1 cellular context compared by ENCODE assay signal in the genomic region with DNA sequence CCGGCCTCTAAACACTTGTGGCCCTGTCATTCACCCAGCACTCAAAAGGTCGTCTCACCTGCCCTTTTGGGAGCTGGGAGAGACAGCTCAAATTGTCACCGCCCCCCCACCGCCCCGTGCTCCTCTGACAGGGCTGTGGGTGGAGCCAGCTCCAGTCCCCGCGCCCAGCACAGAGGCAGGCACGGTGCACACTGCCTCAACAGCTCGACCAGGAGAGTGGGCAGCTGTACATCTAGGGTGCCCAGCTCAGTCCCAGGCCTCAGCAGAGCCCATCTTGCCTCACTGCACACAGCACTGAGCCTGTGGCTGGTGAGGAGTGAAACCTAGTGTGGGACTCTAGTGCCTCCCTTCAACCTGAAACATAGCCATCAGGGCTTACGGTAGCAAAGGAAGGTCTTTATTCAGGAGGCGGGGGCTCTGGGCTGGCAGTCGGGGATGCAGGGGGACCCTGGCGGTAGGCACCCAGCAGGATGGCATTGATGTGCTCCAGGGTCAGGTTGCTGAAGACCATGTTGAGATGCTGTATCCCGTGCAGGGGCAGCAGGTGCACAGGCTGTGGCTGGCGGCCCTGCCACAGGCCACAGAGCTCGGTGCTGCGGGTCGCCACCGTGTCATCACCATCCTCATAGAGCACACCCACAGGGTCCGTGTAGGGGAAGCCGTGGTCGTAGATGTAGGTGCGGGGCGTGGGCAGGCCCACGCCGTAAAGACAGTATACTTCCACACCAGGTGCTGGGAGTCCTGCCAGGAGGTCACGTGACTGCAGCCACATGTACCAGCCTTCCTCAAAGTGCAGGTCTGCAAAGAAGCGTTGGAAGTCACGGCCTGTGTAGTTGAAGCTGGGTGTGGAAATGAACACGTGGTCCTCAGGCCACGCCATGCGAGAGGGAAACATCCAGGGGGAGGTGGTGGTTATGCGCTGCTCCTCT.
TF ChIP-seq lines count a peak whose summit lies in the region.

No MANE protein-coding gene starts in this region.

TF ChIP-seq in H1, 55 proteins besides CTCF, POLR2A, EP300 and RAD21:
- TF ChIP-seq RNF2 (IDR thresholded peaks at IDR 0.05; ENCODE audit: borderline replicate concordance, low read depth, low read length, missing control alignments, poor library complexity, severe bottlenecking) (no peak), POLR2AphosphoS5 (IDR thresholded peaks at IDR 0.05; ENCODE audit: low read depth, low read length) (peak; percentile 16; the same call in 1 of the 2 replicates)
